8 cellular contexts compared by ENCODE assay signal in genomic region chr1:209675567-209676154, GRCh38. TPM values are rescaled to one million over a fixed set of nuclear protein-coding genes. Genes with fewer than 3 reads are reported as not detected.
A peak's percentile ranks its signal among the peaks of the same experiment; 100 is the strongest.
DNase-seq lines count a peak whose midpoint lies in the region; ATAC-seq and TF ChIP-seq lines count a peak whose summit lies in the region.

No MANE protein-coding gene starts in this region.

- H3K4me1 ChIP-seq in HUES6 (ENCODE audit: control insufficient read depth, insufficient read depth, low read length) = peaks cover 12% of the 10 kb centered on the region; the same call in 1 of the 2 replicates

- ATAC-seq in sciatic nerve (peak; percentile 61), GM21381 (IDR thresholded peaks at IDR 0.05; ENCODE audit: unreplicated experiment) (no peak)

- intact Hi-C loops in sciatic nerve (cut with DNase I) = no loop called here

- in situ Hi-C loops in astrocyte of the spinal cord (cut with HindIII; ENCODE audit: low sequenced_read_pairs) = no loop called here

- TF ChIP-seq CTCF in astrocyte of the spinal cord (IDR thresholded peaks at IDR 0.05; ENCODE audit: low read depth, low read length) = peak; percentile 9

- no peak overlapping the region for H3K27ac ChIP-seq in HUES6 (ENCODE audit: low read depth, low read length)

- H3K9me3 ChIP-seq in HUES6 (ENCODE audit: control insufficient read depth, insufficient read depth, low read depth, low read length) = no peaks in the 10 kb centered on the region

- peak; percentile 39 for DNase-seq in AG08395 (ENCODE audit: low spot score)
- DNase-seq in astrocyte of the spinal cord (ENCODE audit: low read depth, low spot score) = peak; percentile 45
- peak; percentile 65 for DNase-seq in sciatic nerve (ENCODE audit: low spot score)
- DNase-seq in NCI-H187 (lab: John Stamatoyannopoulos, UW) = no peak
- DNase-seq in LoVo (ENCODE audit: low spot score) = no peak

- no peaks in the 10 kb centered on the region for H3K36me3 ChIP-seq in HUES6 (ENCODE audit: control insufficient read depth, insufficient read depth, low read length)

- H3K27me3 ChIP-seq in HUES6 (ENCODE audit: control insufficient read depth, insufficient read depth, low read length) = peaks cover 97% of the 10 kb centered on the region

- H3K9ac ChIP-seq in HUES6 (ENCODE audit: low read length) = no peak overlapping the region

- H3K4me3 ChIP-seq in HUES6 (ENCODE audit: low read depth, low read length) (peak overlapping the region; percentile 67), astrocyte of the spinal cord (ENCODE audit: low read depth, low read length) (peak overlapping the region; percentile 40), iPS-11a (ENCODE audit: low read depth, low read length) (peak overlapping the region; percentile 44)

RNA-seq across cellular contexts. Expression of gene G0S2, which starts 0.4 kb away (rescaled TPM):
- total RNA-seq in sciatic nerve = 93.0 TPM

RNA-seq across cellular contexts. Expression of gene LAMB3, which starts 23.4 kb away (rescaled TPM):
- 2.8 TPM for total RNA-seq in sciatic nerve

RNA-seq across cellular contexts. Expression of gene HSD11B1, which starts 29.0 kb away (rescaled TPM):
- 6.0 TPM for total RNA-seq in sciatic nerve

Comparison
In these comparisons a context has a peak if more than half of its experiments do, and no peak if none do; other contexts are left out.
1. DNase-seq: peak in AG08395 (single experiment), astrocyte of the spinal cord (single experiment) and sciatic nerve (single experiment); none in NCI-H187 (0 of 2) and LoVo (single experiment).
2. Peak in every context shown above with its lines, with median percentiles within 50 percentile points of each other: H3K4me3 ChIP-seq.